In the genomic region with DNA sequence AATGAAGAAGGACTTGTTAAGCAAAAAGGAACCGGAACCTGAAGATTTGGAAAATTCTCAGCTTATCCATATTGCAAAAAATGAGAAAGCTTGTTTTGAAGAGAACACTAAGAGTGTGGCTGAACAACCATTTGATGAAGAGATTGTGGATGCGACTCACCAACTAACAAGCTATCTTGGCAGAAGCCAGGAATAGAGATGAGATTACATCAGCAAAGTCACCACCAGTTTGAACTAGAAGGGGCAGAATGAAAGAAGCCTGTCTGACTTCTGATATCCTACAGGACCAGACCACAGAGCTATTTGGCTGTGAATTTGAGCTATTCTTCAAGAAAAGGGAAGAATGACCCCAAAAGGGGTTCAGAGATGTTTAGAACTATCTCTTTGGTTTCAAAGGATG, we compare ENCODE assay signal across 11 cellular contexts. TPM values are rescaled to one million over a fixed set of nuclear protein-coding genes. Genes with fewer than 3 reads are reported as not detected.
DNase-seq lines count a peak whose midpoint lies in the region; ATAC-seq and TF ChIP-seq lines count a peak whose summit lies in the region.
"Had no signal": no experiment of that assay in that cellular context is flagged by ENCODE, and none has a peak within 500 bp of the region (broad histone marks: within the 10 kb centered on the region; RNA-seq: fewer than 3 reads in every experiment).

No MANE protein-coding gene starts in this region.

- intact Hi-C loops in mammary epithelial cell (cut with micrococcal nuclease): no loop called here
- intact Hi-C loops in OCI-LY7 (cut with micrococcal nuclease; ENCODE audit: unreplicated experiment): no loop called here

- H2BK12ac ChIP-seq in mesenchymal stem cell (ENCODE audit: low read length in 2 of 2): no peak overlapping the region

- H3K4me3 ChIP-seq in mammary epithelial cell (replicated peaks in 1 of 3; ENCODE audit: insufficient read depth in 1 of 3, low read depth in 2 of 3, low read length in 3 of 3): no peak overlapping the region
- H3K4me3 ChIP-seq in mesenchymal stem cell (ENCODE audit: insufficient read depth in 1 of 2, low read depth in 1 of 2, low read length in 2 of 2): no peak overlapping the region
- H3K4me3 ChIP-seq in OCI-LY7 (ENCODE audit: low read depth, low read length, poor library complexity, severe bottlenecking): no peak overlapping the region
- H3K4me3 ChIP-seq: cardiac muscle cell, sigmoid colon had no signal

- H3K9me2 ChIP-seq in OCI-LY7 (ENCODE audit: insufficient read depth, low read length): no peaks in the 10 kb centered on the region

- peaks cover 23% of the 10 kb centered on the region for H3K79me1 ChIP-seq in mesenchymal stem cell (replicated peaks; ENCODE audit: low read length, poor library complexity, severe bottlenecking)

- H2AFZ ChIP-seq in mammary epithelial cell (ENCODE audit: low read depth, low read length): no peak overlapping the region
- H2AFZ ChIP-seq in mesenchymal stem cell (ENCODE audit: low read depth, low read length): no peak overlapping the region
- H2AFZ ChIP-seq in OCI-LY7 (ENCODE audit: low read length): no peak overlapping the region

- H3K27ac ChIP-seq in mammary epithelial cell (ENCODE audit: insufficient read depth, low read depth, low read length): no peak overlapping the region
- no peak overlapping the region for H3K27ac ChIP-seq in mesenchymal stem cell (ENCODE audit: low read length, poor library complexity, severe bottlenecking)
- no peak overlapping the region for H3K27ac ChIP-seq in OCI-LY7 (ENCODE audit: low read depth, low read length, poor library complexity, severe bottlenecking)
- H3K27ac ChIP-seq: cardiac muscle cell, sigmoid colon had no signal

- H3K4ac ChIP-seq in mesenchymal stem cell (ENCODE audit: low read depth in 1 of 2, low read length in 2 of 2): no peak overlapping the region

- H3K9ac ChIP-seq in mammary epithelial cell (ENCODE audit: insufficient read depth, low read length) (no peak overlapping the region), mesenchymal stem cell (ENCODE audit: low read length) (peak overlapping the region; percentile 75)

- no peak overlapping the region for H2BK120ac ChIP-seq in mesenchymal stem cell (ENCODE audit: low read depth, low read length)

- DNase-seq in EH (ENCODE audit: low read depth) (peak; percentile 87), LoVo (ENCODE audit: low spot score) (peak; percentile 35), mammary epithelial cell (peak; percentile 61), mesenchymal stem cell (peak; percentile 68), GM10248 (ENCODE audit: extremely low spot score) (no peak), OCI-LY7 (ENCODE audit: low spot score) (no peak), NCI-H345 (lab: John Stamatoyannopoulos, UW) (no peak)
- DNase-seq: head of caudate nucleus, sigmoid colon had no signal

- in situ Hi-C loops in mammary epithelial cell (cut with MboI; ENCODE audit: low sequenced_read_pairs in 2 of 2): no loop called here

- H4K20me1 ChIP-seq in mammary epithelial cell (ENCODE audit: insufficient read depth, low read length) (no peaks in the 10 kb centered on the region), OCI-LY7 (ENCODE audit: insufficient read depth, low read length) (no peaks in the 10 kb centered on the region)

- ATAC-seq in GM18517 (IDR thresholded peaks at IDR 0.05; ENCODE audit: unreplicated experiment): no peak

- H3K79me2 ChIP-seq in mammary epithelial cell (ENCODE audit: insufficient read depth, low read length) (no peaks in the 10 kb centered on the region), OCI-LY7 (ENCODE audit: insufficient read depth, low read depth, low read length) (no peaks in the 10 kb centered on the region)

- no peak for TF ChIP-seq CTCF in mammary epithelial cell (conservative IDR thresholded peaks at IDR 0.05 in 1 of 2, IDR thresholded peaks at IDR 0.05 in 1 of 2; ENCODE audit: extremely low read depth in 1 of 2, insufficient read depth in 1 of 2, low read depth in 1 of 2, low read length in 2 of 2)
- no peak for TF ChIP-seq CTCF in GM10248 (IDR thresholded peaks at IDR 0.05; ENCODE audit: control extremely low read depth, extremely low read depth, low read depth, missing control alignments)
- no peak for TF ChIP-seq CTCF in OCI-LY7 (conservative IDR thresholded peaks at IDR 0.05; ENCODE audit: low read length)

- no peak overlapping the region for H2BK15ac ChIP-seq in mesenchymal stem cell (ENCODE audit: low read depth, poor library complexity, severe bottlenecking)

- WGBS in mammary epithelial cell (ENCODE audit: low coverage, missing lambda C conversion rate): 7% methylated on average over 2 of the region's 2 CpGs
- WGBS in mesenchymal stem cell: 43% methylated on average over 2 of the region's 2 CpGs

- no peak overlapping the region for H3K14ac ChIP-seq in mesenchymal stem cell (ENCODE audit: low read length in 2 of 2)

- H2BK5ac ChIP-seq in mesenchymal stem cell (ENCODE audit: low read depth, low read length, poor library complexity, severe bottlenecking): no peak overlapping the region

- H3K4me2 ChIP-seq in mammary epithelial cell (ENCODE audit: insufficient read depth, low read depth, low read length): no peak overlapping the region
- H3K4me2 ChIP-seq in mesenchymal stem cell (ENCODE audit: low read length, poor library complexity, severe bottlenecking): no peak overlapping the region
- H3K4me2 ChIP-seq in OCI-LY7 (ENCODE audit: low read length): no peak overlapping the region

- no peak overlapping the region for H4K91ac ChIP-seq in mesenchymal stem cell (ENCODE audit: low read length)

- no peak overlapping the region for H4K8ac ChIP-seq in mesenchymal stem cell (ENCODE audit: low read length)

- H3K23ac ChIP-seq in mesenchymal stem cell (ENCODE audit: low read length in 2 of 2): no peak overlapping the region

- H3K9me3 ChIP-seq in mammary epithelial cell (replicated peaks; ENCODE audit: insufficient read depth, low read length) (no peaks in the 10 kb centered on the region), mesenchymal stem cell (ENCODE audit: control insufficient read depth, low read length) (peaks cover 3% of the 10 kb centered on the region), OCI-LY7 (ENCODE audit: low read length) (no peaks in the 10 kb centered on the region)
- H3K9me3 ChIP-seq: sigmoid colon had no signal

- H3K36me3 ChIP-seq in mammary epithelial cell (ENCODE audit: insufficient read depth, low read length): peaks cover 24% of the 10 kb centered on the region
- peaks cover 19 to 89% of the 10 kb centered on the region in 2 experiments for H3K36me3 ChIP-seq in mesenchymal stem cell (ENCODE audit: control insufficient read depth in 1 of 2, insufficient read depth in 2 of 2, low read depth in 1 of 2, low read length in 2 of 2)
- peaks cover 100% of the 10 kb centered on the region for H3K36me3 ChIP-seq in OCI-LY7 (ENCODE audit: insufficient read depth, low read length)

- no peak overlapping the region for H3K18ac ChIP-seq in mesenchymal stem cell (ENCODE audit: low read depth in 1 of 2, low read length in 2 of 2)

- no peaks in the 10 kb centered on the region for H3K4me1 ChIP-seq in mammary epithelial cell (ENCODE audit: insufficient read depth, low read length)
- no peaks in the 10 kb centered on the region for H3K4me1 ChIP-seq in mesenchymal stem cell (ENCODE audit: control insufficient read depth, insufficient read depth, low read depth, low read length)
- H3K4me1 ChIP-seq in OCI-LY7 (ENCODE audit: insufficient read depth, low read length, poor library complexity, severe bottlenecking): no peaks in the 10 kb centered on the region
- H3K4me1 ChIP-seq: sigmoid colon had no signal

- POLR2A ChIA-PET in GM10248 (lab: Yijun Ruan, JAX) (no interaction called here), OCI-LY7 (lab: Charles Lee) (interaction anchor here (0.6 to 0.7 kb wide), 2 partner anchors 11 to 27 kb away, joined by 3 to 4 read pairs; no protein-coding TSS in a partner anchor)

- CTCF ChIA-PET in mammary epithelial cell (lab: Charles Lee; ENCODE audit: low non-redundant PET) (interaction anchor here (0.6 kb wide), 1 partner anchor 773 kb away, joined by 3 read pairs; no protein-coding TSS in a partner anchor), GM10248 (lab: Yijun Ruan, JAX) (interaction anchor here (0.9 kb wide), 1 partner anchor 11 kb away, joined by 3 read pairs; no protein-coding TSS in a partner anchor), OCI-LY7 (lab: Charles Lee; ENCODE audit: unreplicated experiment) (no interaction called here)

- no TSS peak for BruUV-seq in mammary epithelial cell (replicated peaks; lab: Mats Ljungman, UMichigan)
- BruUV-seq in OCI-LY7 (replicated peaks; lab: Mats Ljungman, UMichigan): no TSS peak

- H3K27me3 ChIP-seq in mammary epithelial cell (ENCODE audit: insufficient read depth, low read length) (no peaks in the 10 kb centered on the region), mesenchymal stem cell (ENCODE audit: control insufficient read depth in 1 of 2, insufficient read depth in 1 of 2, low read length in 2 of 2) (no peaks in the 10 kb centered on the region)
- H3K27me3 ChIP-seq: cardiac muscle cell, sigmoid colon had no signal

- no peak overlapping the region for H2AK5ac ChIP-seq in mesenchymal stem cell (ENCODE audit: low read length, severe bottlenecking)

- dilution Hi-C loops in mammary epithelial cell (cut with HindIII; ENCODE audit: low sequenced_read_pairs): loop anchor here (5.0 kb wide), 2 partner anchors 48 to 78 kb away; no protein-coding TSS in a partner anchor

RNA-seq across cellular contexts. Expression of a gene that starts 15.2 kb away (rescaled TPM):
- total RNA-seq in mammary epithelial cell: 10 to 100 TPM; 37.8 to 94.1 TPM
- polyA plus RNA-seq in mammary epithelial cell: 84.8 TPM
- polyA minus RNA-seq in mammary epithelial cell: 76.4 TPM
- 64.8 TPM for polyA plus RNA-seq in mesenchymal stem cell (2013, experiment 1 of 2)
- polyA plus RNA-seq in mesenchymal stem cell (2013, experiment 2 of 2): 70.5 TPM
- total RNA-seq in OCI-LY7 (2014; rRNA removed; shearing (Covaris generic)): 69.1 and 72.0 TPM in 2 replicates
- total RNA-seq in OCI-LY7 (2022): 83.9 and 123 TPM in 2 replicates

RNA-seq across cellular contexts. Expression of a gene that starts 15.3 kb away (rescaled TPM):
- 1 to 10 TPM in 1 of 2 donors, under 1 TPM in 1; 0.83 to 1.5 TPM for total RNA-seq in mammary epithelial cell
- 0.44 TPM for polyA plus RNA-seq in mammary epithelial cell
- not detected for polyA minus RNA-seq in mammary epithelial cell
- 0.17 TPM for polyA plus RNA-seq in mesenchymal stem cell (2013, experiment 1 of 2)
- polyA plus RNA-seq in mesenchymal stem cell (2013, experiment 2 of 2): 0.26 TPM
- total RNA-seq in OCI-LY7 (2014; rRNA removed; shearing (Covaris generic)): 0.92 and 1.2 TPM in 2 replicates
- 2.4 and 3.7 TPM in 2 replicates for total RNA-seq in OCI-LY7 (2022)

RNA-seq across cellular contexts. Expression of a gene that starts 56.1 kb away (rescaled TPM):
- total RNA-seq in mammary epithelial cell (1 to 10 TPM in 1 of 2 donors, not detected in 1; 2.8 TPM), OCI-LY7 (2022) (0.52 TPM in 1 of 2 replicates, not detected in the other)
- not detected for polyA plus RNA-seq in mammary epithelial cell
- not detected for polyA minus RNA-seq in mammary epithelial cell
- polyA plus RNA-seq in mesenchymal stem cell (2013, experiment 1 of 2): not detected
- polyA plus RNA-seq in mesenchymal stem cell (2013, experiment 2 of 2): not detected
- total RNA-seq in OCI-LY7 (2014; rRNA removed; shearing (Covaris generic)): 0.60 TPM in 1 of 2 replicates, not detected in the other

Comparison
In these comparisons a context has a peak if more than half of its experiments do, and no peak if none do; other contexts are left out.
1. DNase-seq: peak in EH (single experiment), LoVo (single experiment), mammary epithelial cell (single experiment) and mesenchymal stem cell (single experiment); none in GM10248 (single experiment), OCI-LY7 (single experiment) and NCI-H345 (single experiment).